Comparison of ENCODE assay signal across 1 cellular context in genomic region chr17:41786227-41787020, GRCh38.
TF ChIP-seq lines count a peak whose summit lies in the region.

Gene JUP, minus strand, starts transcription at chr17:41786711. Its CDS starts 14,857 bp downstream, at chr17:41771854.

TF ChIP-seq in HepG2, 621 proteins besides CTCF, POLR2A, EP300 and RAD21 (continued from another document and continues in another):
- TF ChIP-seq ZBTB44 (CRISPR knock-in tag; IDR thresholded peaks at IDR 0.05) (peak; percentile 84; the same call in 1 of the 2 replicates), SNAPC2 (CRISPR knock-in tag; IDR thresholded peaks at IDR 0.05) (peak; percentile 89), KLF11 (CRISPR knock-in tag; IDR thresholded peaks at IDR 0.05) (peak; percentile 98; the same call in 1 of the 2 replicates), ATAD3A (CRISPR knock-in tag; IDR thresholded peaks at IDR 0.05) (no peak), ZNF501 (CRISPR knock-in tag; IDR thresholded peaks at IDR 0.05) (peak; percentile 74), AGO2 (optimal IDR thresholded peaks at IDR 0.05; ENCODE audit: low read depth, low read length) (peak; percentile 84), PATZ1 (CRISPR knock-in tag; IDR thresholded peaks at IDR 0.05) (peak; percentile 7; the same call in 1 of the 2 replicates), ZNF557 (CRISPR knock-in tag; IDR thresholded peaks at IDR 0.05) (no peak), BCL3 (CRISPR knock-in tag; IDR thresholded peaks at IDR 0.05) (peak; percentile 94), ARID2 (CRISPR knock-in tag; IDR thresholded peaks at IDR 0.05; ENCODE audit: borderline replicate concordance) (peak; percentile 91), KAT8 (CRISPR knock-in tag; IDR thresholded peaks at IDR 0.05) (peak; percentile 49; the same call in 1 of the 2 replicates), ZNF761 (CRISPR knock-in tag; conservative IDR thresholded peaks at IDR 0.05) (no peak), ZNF20 (CRISPR knock-in tag; IDR thresholded peaks at IDR 0.05) (no peak), HOMEZ (CRISPR knock-in tag; IDR thresholded peaks at IDR 0.05; ENCODE audit: low read depth) (peak; percentile 23; the same call in 1 of the 2 replicates), ZNF160 (CRISPR knock-in tag; IDR thresholded peaks at IDR 0.05) (0 out of 2 replicates have a peak, but pooled peaks have one; percentile 45), ARHGAP35 (CRISPR knock-in tag; IDR thresholded peaks at IDR 0.05; ENCODE audit: borderline replicate concordance) (0 out of 2 replicates have a peak, but pooled peaks have one; percentile 28), JUND (CRISPR knock-in tag; IDR thresholded peaks at IDR 0.05) (0 out of 2 replicates have a peak, but pooled peaks have one; percentile 28), ZNF275 (CRISPR knock-in tag; IDR thresholded peaks at IDR 0.05; ENCODE audit: borderline replicate concordance) (peak; percentile 68; the same call in 1 of the 2 replicates), CSRNP1 (CRISPR knock-in tag; IDR thresholded peaks at IDR 0.05) (peak; percentile 84), GTF3A (CRISPR knock-in tag; conservative IDR thresholded peaks at IDR 0.05) (no peak), KIAA2018 (CRISPR knock-in tag; IDR thresholded peaks at IDR 0.05; ENCODE audit: borderline replicate concordance) (peak; percentile 89), ZBTB46 (CRISPR knock-in tag; IDR thresholded peaks at IDR 0.05; ENCODE audit: borderline replicate concordance) (no peak), MXD3 (CRISPR knock-in tag; IDR thresholded peaks at IDR 0.05) (peak; percentile 75; the same call in 1 of the 2 replicates), ZNF709 (CRISPR knock-in tag; IDR thresholded peaks at IDR 0.05) (no peak; the same call in none of the 2 replicates), ZNF547 (CRISPR knock-in tag; IDR thresholded peaks at IDR 0.05) (peak; percentile 92), ZC3H13 (CRISPR knock-in tag; IDR thresholded peaks at IDR 0.05) (no peak), GLI4 (CRISPR knock-in tag; IDR thresholded peaks at IDR 0.05; ENCODE audit: borderline replicate concordance) (peak; percentile 96), ZBTB34 (CRISPR knock-in tag; IDR thresholded peaks at IDR 0.05) (0 out of 2 replicates have a peak, but pooled peaks have one; percentile 33), ZNF777 (CRISPR knock-in tag; IDR thresholded peaks at IDR 0.05) (peak; percentile 95), ZNF232 (CRISPR knock-in tag; IDR thresholded peaks at IDR 0.05; ENCODE audit: borderline replicate concordance) (peak; percentile 62; the same call in 1 of the 2 replicates), DBP (CRISPR knock-in tag; IDR thresholded peaks at IDR 0.05; ENCODE audit: not compliant biosample characterization) (peak; percentile 76), ZBTB38 (CRISPR knock-in tag; IDR thresholded peaks at IDR 0.05) (peak; percentile 43; the same call in 1 of the 2 replicates)
